In the genomic region with DNA sequence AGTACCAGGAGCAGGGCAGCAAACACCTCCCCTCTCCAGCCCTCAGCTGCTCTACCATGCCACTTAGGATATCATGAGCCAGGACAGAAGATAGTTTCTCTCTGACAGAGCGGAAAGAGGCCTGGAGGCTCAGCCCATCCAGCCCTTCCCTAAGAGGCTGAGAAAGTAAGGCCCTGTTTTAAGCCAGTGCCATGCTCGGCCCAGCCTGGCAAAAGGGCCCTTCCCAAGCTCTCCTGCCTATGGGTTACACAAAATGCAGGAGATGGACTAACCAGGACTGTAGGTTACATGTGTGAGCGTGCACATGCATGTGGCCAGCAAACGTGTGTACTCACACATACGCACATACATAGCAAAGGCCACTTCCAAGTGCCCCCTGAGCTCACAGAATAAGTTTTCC, we compare ENCODE assay signal across 27 cellular contexts.
A peak's percentile ranks its signal among the peaks of the same experiment; 100 is the strongest.
DNase-seq lines count a peak whose midpoint lies in the region; ATAC-seq, FAIRE-seq and TF ChIP-seq lines count a peak whose summit lies in the region.
"Had no signal": no experiment of that assay in that cellular context is flagged by ENCODE, and none has a peak within 500 bp of the region (broad histone marks: within the 10 kb centered on the region; RNA-seq: fewer than 3 reads in every experiment).

No MANE protein-coding gene starts in this region.

- intact Hi-C loops in posterior vena cava (cut with DNase I) = no loop called here

- no peak overlapping the region for H3K27ac Mint-ChIP-seq in activated CD8-positive, alpha-beta T cell treated with anti-CD3 and anti-CD28 coated beads, Interleukin-2, amount 10 ng/mL, durations not matched to agents 7 days and 5 days
- H3K27ac Mint-ChIP-seq: B cell; CD8-positive, alpha-beta T cell had no signal

- H3K4me3 Mint-ChIP-seq in activated CD8-positive, alpha-beta T cell treated with anti-CD3 and anti-CD28 coated beads, Interleukin-2, amount 10 ng/mL, durations not matched to agents 7 days and 5 days = no peak overlapping the region
- H3K4me3 Mint-ChIP-seq: B cell; CD8-positive, alpha-beta T cell had no signal

- CTCF ChIA-PET in RWPE1 (lab: Yijun Ruan, JAX) = interaction anchor here (0.5 to 1.9 kb wide), 4 partner anchors 11 to 233 kb away, joined by 3 to 6 read pairs (median 4); no protein-coding TSS in a partner anchor
- CTCF ChIA-PET in activated CD8-positive, alpha-beta T cell treated with anti-CD3 and anti-CD28 coated beads, Interleukin-2, amount 10 ng/mL, durations not matched to agents 7 days and 5 days (lab: Charles Lee) = interaction anchor here (1.1 to 1.5 kb wide), 3 partner anchors 44 to 82 kb away, joined by 3 to 5 read pairs (median 3); no protein-coding TSS in a partner anchor

- peak; percentile 18 for FAIRE-seq in bronchial epithelial cell (lab: Jason Lieb, UNC)
- FAIRE-seq: GM12892, HepG2, K562 had no signal

- H3K36me3 ChIP-seq in bronchial epithelial cell (ENCODE audit: control insufficient read depth, insufficient read depth, low read length) = no peaks in the 10 kb centered on the region

- ATAC-seq in activated CD8-positive, alpha-beta T cell treated with anti-CD3 and anti-CD28 coated beads, Interleukin-2, amount 10 ng/mL, durations not matched to agents 7 days and 5 days = no peak
- ATAC-seq: CD8-positive, alpha-beta T cell; HepG2; K562 had no signal

- DNase-seq in NCI-H187 (lab: John Stamatoyannopoulos, UW) (peak; percentile 15 to 60), NCI-H187 treated with DMSO at 0.1 percent for 48 hours (lab: John Stamatoyannopoulos, UW) (no peak), RWPE1 (ENCODE audit: low spot score) (no peak), bronchial epithelial cell (ENCODE audit: low read depth) (no peak), posterior vena cava (ENCODE audit: low spot score) (peak; percentile 15), GM13977 (ENCODE audit: low spot score) (no peak)
- DNase-seq in activated CD8-positive, alpha-beta T cell treated with anti-CD3 and anti-CD28 coated beads, Interleukin-2, amount 10 ng/mL, durations not matched to agents 7 days and 5 days = no peak
- no peak for DNase-seq in activated naive CD4-positive, alpha-beta T cell treated with Interleukin-2 at 50 U/mL for 16 hours
- DNase-seq: Caco-2; CD8-positive, alpha-beta T cell; DND-41; H7; Kasumi-1; NCI-H1092 treated with DMSO at 0.1 percent for 48 hours; NCI-H1436; NCI-H1930; NCI-H2107; NCI-H2227 treated with DMSO at 0.1 percent for 48 hours; NCI-H526 treated with DMSO at 0.1 percent for 48 hours; PC-9; SHP77 treated with DMSO at 0.1 percent for 48 hours had no signal

- peaks cover 3% of the 10 kb centered on the region for H3K27me3 ChIP-seq in bronchial epithelial cell (ENCODE audit: control insufficient read depth, insufficient read depth, low read length)

- H3K36me3 Mint-ChIP-seq in activated CD8-positive, alpha-beta T cell treated with anti-CD3 and anti-CD28 coated beads, Interleukin-2, amount 10 ng/mL, durations not matched to agents 7 days and 5 days (ENCODE audit: low read depth) = no peaks in the 10 kb centered on the region
- H3K36me3 Mint-ChIP-seq: CD8-positive, alpha-beta T cell had no signal

- peaks cover 3% of the 10 kb centered on the region for H3K4me1 Mint-ChIP-seq in activated CD8-positive, alpha-beta T cell treated with anti-CD3 and anti-CD28 coated beads, Interleukin-2, amount 10 ng/mL, durations not matched to agents 7 days and 5 days (ENCODE audit: low read depth)
- H3K4me1 Mint-ChIP-seq: B cell had no signal

- POLR2A ChIA-PET in RWPE1 (lab: Yijun Ruan, JAX; ENCODE audit: low non-redundant PET) = no interaction called here
- POLR2A ChIA-PET in activated CD8-positive, alpha-beta T cell treated with anti-CD3 and anti-CD28 coated beads, Interleukin-2, amount 10 ng/mL, durations not matched to agents 7 days and 5 days (lab: Charles Lee) = no interaction called here

- TF ChIP-seq CTCF in RWPE1 (conservative IDR thresholded peaks at IDR 0.05; ENCODE audit: low read depth) (no peak), bronchial epithelial cell (IDR thresholded peaks at IDR 0.05; ENCODE audit: insufficient read depth, low read length, severe bottlenecking) (no peak), GM13977 (IDR thresholded peaks at IDR 0.05; ENCODE audit: extremely low read depth, insufficient read depth, missing control alignments) (no peak)

- H3K9me3 Mint-ChIP-seq in activated CD8-positive, alpha-beta T cell treated with anti-CD3 and anti-CD28 coated beads, Interleukin-2, amount 10 ng/mL, durations not matched to agents 7 days and 5 days (ENCODE audit: insufficient read depth) = no peaks in the 10 kb centered on the region
- H3K9me3 Mint-ChIP-seq: CD8-positive, alpha-beta T cell had no signal

- H3K27me3 Mint-ChIP-seq in activated CD8-positive, alpha-beta T cell treated with anti-CD3 and anti-CD28 coated beads, Interleukin-2, amount 10 ng/mL, durations not matched to agents 7 days and 5 days (ENCODE audit: low read depth) = peaks cover 15% of the 10 kb centered on the region

- in situ Hi-C loops in GM13977 (cut with MboI; ENCODE audit: low pct_unique_long_range_greater_than_20kb, low sequenced_read_pairs, unreplicated experiment) = no loop called here

- peak overlapping the region; percentile 1; the same call in 1 of the 2 replicates for H3K27ac ChIP-seq in RWPE1
- H3K27ac ChIP-seq: 22Rv1, C4-2B, PC-9 had no signal

- H3K4me3 ChIP-seq in bronchial epithelial cell (ENCODE audit: low read depth, low read length) = no peak overlapping the region
- H3K4me3 ChIP-seq: K562, PC-9 had no signal

Comparison
In these comparisons a context has a peak if more than half of its experiments do, and no peak if none do; other contexts are left out.
1. DNase-seq: peak in NCI-H187 (2 of 2) and posterior vena cava (single experiment); none in NCI-H187 treated with DMSO at 0.1 percent for 48 hours (single experiment), RWPE1 (single experiment), bronchial epithelial cell (single experiment), activated CD8-positive, alpha-beta T cell treated with anti-CD3 and anti-CD28 coated beads, Interleukin-2, amount 10 ng/mL, durations not matched to agents 7 days and 5 days (single experiment), activated naive CD4-positive, alpha-beta T cell treated with Interleukin-2 at 50 U/mL for 16 hours (single experiment) and GM13977 (single experiment).